In the genomic region with DNA sequence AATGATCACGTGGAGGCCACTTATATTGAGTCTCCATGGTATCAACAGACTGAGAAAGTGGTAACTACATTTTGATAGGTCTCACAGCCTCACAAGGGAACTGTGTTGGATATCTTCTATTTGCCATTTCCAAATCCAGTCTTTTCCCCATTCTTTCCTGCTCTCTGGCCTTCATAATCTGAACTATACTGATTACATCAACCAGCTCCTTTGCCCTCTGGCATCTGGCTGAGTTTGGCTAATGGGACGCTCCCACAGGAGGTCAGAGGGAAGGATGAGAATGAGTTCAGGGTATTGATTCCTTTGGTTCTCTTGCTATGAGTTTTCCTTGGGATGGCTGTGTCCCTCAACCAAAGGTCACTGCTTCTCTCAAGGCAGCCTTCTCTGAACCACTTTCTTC, we compare ENCODE assay signal across 1 cellular context.
TF ChIP-seq lines count a peak whose summit lies in the region.

No MANE protein-coding gene starts in this region.

TF ChIP-seq in H1, 55 proteins besides CTCF, POLR2A, EP300 and RAD21 (continued from another document):
- TF ChIP-seq POLR2AphosphoS5 (IDR thresholded peaks at IDR 0.05; ENCODE audit: low read depth, low read length): no peak
- TF ChIP-seq SIX5 (IDR thresholded peaks at IDR 0.05; ENCODE audit: low read depth, low read length): no peak
- no peak for TF ChIP-seq RBBP5 (IDR thresholded peaks at IDR 0.05; ENCODE audit: borderline replicate concordance, low read depth, low read length)
- no peak for TF ChIP-seq MAFK (IDR thresholded peaks at IDR 0.05; ENCODE audit: low read depth, low read length)
